ENCODE assay signal across 16 cellular contexts in the genomic region with DNA sequence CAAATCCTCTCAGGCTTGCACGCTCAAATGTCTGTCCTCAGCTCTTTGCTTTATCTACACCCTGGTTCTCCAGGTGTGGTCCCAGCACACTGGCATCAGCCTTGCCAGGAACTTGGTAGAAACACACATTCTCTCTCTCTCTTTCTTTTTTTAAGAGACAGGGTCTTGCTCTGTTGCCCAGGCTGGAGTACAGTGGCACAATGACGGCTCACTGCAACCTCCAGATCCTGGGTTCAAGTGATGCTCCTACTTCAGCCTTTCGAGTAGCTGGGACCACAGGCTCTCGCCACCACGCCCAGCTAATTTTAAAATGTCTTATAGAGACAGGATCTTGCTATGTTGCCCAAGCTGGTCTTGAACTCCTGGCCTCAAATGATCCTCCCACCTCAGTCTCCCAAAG. TPM values are rescaled to one million over a fixed set of nuclear protein-coding genes. Genes with fewer than 3 reads are reported as not detected.
A peak's percentile ranks its signal among the peaks of the same experiment; 100 is the strongest.
DNase-seq lines count a peak whose midpoint lies in the region; ATAC-seq and TF ChIP-seq lines count a peak whose summit lies in the region.
"Had no signal": no experiment of that assay in that cellular context is flagged by ENCODE, and none has a peak within 500 bp of the region (broad histone marks: within the 10 kb centered on the region; RNA-seq: fewer than 3 reads in every experiment).

No MANE protein-coding gene starts in this region.

- no peak overlapping the region for H3K4me3 ChIP-seq in BLaER1 treated with 17β-estradiol and CSF1 and Interleukin-3, amounts not matched to agents 10 nM and 100 nM

- no peaks in the 10 kb centered on the region for H3K9me3 ChIP-seq in BLaER1 treated with 17β-estradiol and CSF1 and Interleukin-3, amounts not matched to agents 10 nM and 100 nM (replicated peaks in 1 of 11)
- H3K9me3 ChIP-seq: BE2C had no signal

- no peak overlapping the region for H3K4me3 Mint-ChIP-seq in activated T-helper 17 cell treated with anti-CD3 and anti-CD28 coated beads, Interleukin-2, amount 50 U/mL, for 72 hours
- H3K4me3 Mint-ChIP-seq in glutamatergic neuron (ENCODE audit: unreplicated experiment) = no peak overlapping the region
- no peak overlapping the region for H3K4me3 Mint-ChIP-seq in activated T-cell treated with anti-CD3 and anti-CD28 coated beads, Interleukin-2, amount 50 U/mL, for 4 hours
- no peak overlapping the region for H3K4me3 Mint-ChIP-seq in activated T-helper 1 cell treated with anti-CD3 and anti-CD28 coated beads, Interleukin-12 subunit alpha, Interleukin-12 subunit beta, Interleukin-2, Interleukin-4 antibody, amounts not matched to agents 30 ng/mL and 10 ng/mL and 1 ng/mL, durations not matched to agents 14 hours and 24 hours and 36 hours
- H3K4me3 Mint-ChIP-seq: CD14-positive monocyte; CD4-positive, alpha-beta memory T cell had no signal

- H3K27me3 Mint-ChIP-seq in activated T-helper 17 cell treated with anti-CD3 and anti-CD28 coated beads, Interleukin-2, amount 50 U/mL, for 72 hours = no peaks in the 10 kb centered on the region
- peaks cover 2% of the 10 kb centered on the region for H3K27me3 Mint-ChIP-seq in glutamatergic neuron (ENCODE audit: unreplicated experiment)
- no peaks in the 10 kb centered on the region for H3K27me3 Mint-ChIP-seq in activated T-cell treated with anti-CD3 and anti-CD28 coated beads, Interleukin-2, amount 50 U/mL, for 4 hours (ENCODE audit: low read depth)
- no peaks in the 10 kb centered on the region for H3K27me3 Mint-ChIP-seq in activated T-helper 1 cell treated with anti-CD3 and anti-CD28 coated beads, Interleukin-12 subunit alpha, Interleukin-12 subunit beta, Interleukin-2, Interleukin-4 antibody, amounts not matched to agents 30 ng/mL and 10 ng/mL and 1 ng/mL, durations not matched to agents 14 hours and 24 hours and 36 hours (ENCODE audit: insufficient read depth)
- H3K27me3 Mint-ChIP-seq: CD4-positive, alpha-beta memory T cell had no signal

- peak overlapping the region; percentile 86 for H3K27ac Mint-ChIP-seq in activated T-helper 17 cell treated with anti-CD3 and anti-CD28 coated beads, Interleukin-2, amount 50 U/mL, for 72 hours
- peak overlapping the region; percentile 25 for H3K27ac Mint-ChIP-seq in glutamatergic neuron (ENCODE audit: unreplicated experiment)
- H3K27ac Mint-ChIP-seq in activated T-helper 1 cell treated with anti-CD3 and anti-CD28 coated beads, Interleukin-12 subunit alpha, Interleukin-12 subunit beta, Interleukin-2, Interleukin-4 antibody, amounts not matched to agents 30 ng/mL and 10 ng/mL and 1 ng/mL, durations not matched to agents 14 hours and 24 hours and 36 hours = no peak overlapping the region
- H3K27ac Mint-ChIP-seq: CD14-positive monocyte had no signal

- no peak for TF ChIP-seq CTCF in glutamatergic neuron (IDR thresholded peaks at IDR 0.05; ENCODE audit: partially characterized antibody, unreplicated experiment)

- peak overlapping the region in 1 of 11 experiments; percentile 38; a peak in 2 of 22 replicates for H3K9ac ChIP-seq in BLaER1 treated with 17β-estradiol and CSF1 and Interleukin-3, amounts not matched to agents 10 nM and 100 nM

- no peaks in the 10 kb centered on the region for H3K9me3 Mint-ChIP-seq in activated T-helper 17 cell treated with anti-CD3 and anti-CD28 coated beads, Interleukin-2, amount 50 U/mL, for 72 hours
- H3K9me3 Mint-ChIP-seq in glutamatergic neuron (ENCODE audit: unreplicated experiment) = no peaks in the 10 kb centered on the region
- H3K9me3 Mint-ChIP-seq in activated T-cell treated with anti-CD3 and anti-CD28 coated beads, Interleukin-2, amount 50 U/mL, for 4 hours = no peaks in the 10 kb centered on the region
- H3K9me3 Mint-ChIP-seq in activated T-helper 1 cell treated with anti-CD3 and anti-CD28 coated beads, Interleukin-12 subunit alpha, Interleukin-12 subunit beta, Interleukin-2, Interleukin-4 antibody, amounts not matched to agents 30 ng/mL and 10 ng/mL and 1 ng/mL, durations not matched to agents 14 hours and 24 hours and 36 hours = no peaks in the 10 kb centered on the region
- H3K9me3 Mint-ChIP-seq: CD14-positive monocyte had no signal

- H3K27me3 ChIP-seq in BLaER1 treated with 17β-estradiol and CSF1 and Interleukin-3, amounts not matched to agents 10 nM and 100 nM = no peaks in the 10 kb centered on the region
- H3K27me3 ChIP-seq: BE2C had no signal

- H4K20me1 ChIP-seq in BLaER1 treated with 17β-estradiol and CSF1 and Interleukin-3, amounts not matched to agents 10 nM and 100 nM = peaks cover 0 to 56% (median 24%) of the 10 kb centered on the region in 11 experiments; a peak in 14 of 22 replicates

- H3K4me1 Mint-ChIP-seq in activated T-helper 17 cell treated with anti-CD3 and anti-CD28 coated beads, Interleukin-2, amount 50 U/mL, for 72 hours = peaks cover 4% of the 10 kb centered on the region
- peaks cover 18% of the 10 kb centered on the region for H3K4me1 Mint-ChIP-seq in glutamatergic neuron (ENCODE audit: low read depth, unreplicated experiment)
- H3K4me1 Mint-ChIP-seq in activated T-cell treated with anti-CD3 and anti-CD28 coated beads, Interleukin-2, amount 50 U/mL, for 4 hours (ENCODE audit: low read depth) = no peaks in the 10 kb centered on the region
- H3K4me1 Mint-ChIP-seq in activated T-helper 1 cell treated with anti-CD3 and anti-CD28 coated beads, Interleukin-12 subunit alpha, Interleukin-12 subunit beta, Interleukin-2, Interleukin-4 antibody, amounts not matched to agents 30 ng/mL and 10 ng/mL and 1 ng/mL, durations not matched to agents 14 hours and 24 hours and 36 hours (ENCODE audit: low read depth) = no peaks in the 10 kb centered on the region

- H3K4me1 ChIP-seq in BLaER1 treated with 17β-estradiol and CSF1 and Interleukin-3, amounts not matched to agents 10 nM and 100 nM = peaks cover 29 to 68% (median 61%) of the 10 kb centered on the region in 10 experiments

- peak overlapping the region in 10 of 11 experiments; percentile 51 to 88 (median 80); a peak in 17 of 22 replicates for H3K4me2 ChIP-seq in BLaER1 treated with 17β-estradiol and CSF1 and Interleukin-3, amounts not matched to agents 10 nM and 100 nM

- H3K27ac ChIP-seq in BLaER1 treated with 17β-estradiol and CSF1 and Interleukin-3, amounts not matched to agents 10 nM and 100 nM = no peak overlapping the region

- no peaks in the 10 kb centered on the region for H3K36me3 Mint-ChIP-seq in activated T-helper 17 cell treated with anti-CD3 and anti-CD28 coated beads, Interleukin-2, amount 50 U/mL, for 72 hours (ENCODE audit: low read depth)
- H3K36me3 Mint-ChIP-seq in glutamatergic neuron (ENCODE audit: unreplicated experiment) = no peaks in the 10 kb centered on the region
- H3K36me3 Mint-ChIP-seq in activated T-cell treated with anti-CD3 and anti-CD28 coated beads, Interleukin-2, amount 50 U/mL, for 4 hours (ENCODE audit: insufficient read depth) = no peaks in the 10 kb centered on the region
- H3K36me3 Mint-ChIP-seq in activated T-helper 1 cell treated with anti-CD3 and anti-CD28 coated beads, Interleukin-12 subunit alpha, Interleukin-12 subunit beta, Interleukin-2, Interleukin-4 antibody, amounts not matched to agents 30 ng/mL and 10 ng/mL and 1 ng/mL, durations not matched to agents 14 hours and 24 hours and 36 hours (ENCODE audit: low read depth) = no peaks in the 10 kb centered on the region
- H3K36me3 Mint-ChIP-seq: CD14-positive monocyte; CD4-positive, alpha-beta memory T cell had no signal

- H3K36me3 ChIP-seq in BLaER1 treated with 17β-estradiol and CSF1 and Interleukin-3, amounts not matched to agents 10 nM and 100 nM = 0 out of 22 replicates have a peak, but pooled peaks cover 0 to 6% (median 0%) of the 10 kb centered on the region in 11 experiments

- intact Hi-C loops in activated T-helper 1 cell treated with anti-CD3 and anti-CD28 coated beads, Interleukin-12 subunit alpha, Interleukin-12 subunit beta, Interleukin-2, Interleukin-4 antibody, amounts not matched to agents 30 ng/mL and 10 ng/mL and 1 ng/mL, durations not matched to agents 14 hours and 24 hours and 36 hours (cut with micrococcal nuclease) = no loop called here

- DNase-seq in glutamatergic neuron = no peak
- DNase-seq in NCI-H82 (lab: John Stamatoyannopoulos, UW) = no peak
- no peak for DNase-seq in activated T-cell treated with anti-CD3 and anti-CD28 coated beads, Interleukin-2, amount 50 U/mL, for 4 hours
- DNase-seq in activated T-helper 1 cell treated with anti-CD3 and anti-CD28 coated beads, Interleukin-12 subunit alpha, Interleukin-12 subunit beta, Interleukin-2, Interleukin-4 antibody, amounts not matched to agents 30 ng/mL and 10 ng/mL and 1 ng/mL, durations not matched to agents 14 hours and 24 hours and 36 hours (ENCODE audit: low spot score) = no peak
- DNase-seq: ACHN; BE2C; CD4-positive, alpha-beta memory T cell; DMS153; DMS79; GDM1; GOT3; H7 had no signal

- ATAC-seq in activated T-helper 17 cell treated with anti-CD3 and anti-CD28 coated beads, Interleukin-2, amount 50 U/mL, for 72 hours (replicated peaks) = no peak
- no peak for ATAC-seq in activated T-cell treated with anti-CD3 and anti-CD28 coated beads, Interleukin-2, amount 50 U/mL, for 4 hours
- ATAC-seq: HCT116 had no signal

RNA-seq across cellular contexts. Expression of a gene that starts 20.8 kb away (rescaled TPM):
- total RNA-seq in activated T-helper 17 cell treated with anti-CD3 and anti-CD28 coated beads, Interleukin-2, amount 50 U/mL, for 72 hours = 1 to 10 TPM; 3.9 to 8.4 TPM
- 68.1 TPM for total RNA-seq in glutamatergic neuron (ENCODE audit: unreplicated experiment)
- total RNA-seq in activated T-cell treated with anti-CD3 and anti-CD28 coated beads, Interleukin-2, amount 50 U/mL, for 4 hours = 10 to 100 TPM; 22.2 to 30.2 (median 23.6) TPM
- total RNA-seq in activated T-helper 1 cell treated with anti-CD3 and anti-CD28 coated beads, Interleukin-12 subunit alpha, Interleukin-12 subunit beta, Interleukin-2, Interleukin-4 antibody, amounts not matched to agents 30 ng/mL and 10 ng/mL and 1 ng/mL, durations not matched to agents 14 hours and 24 hours and 36 hours = 11.6 and 12.4 TPM in 2 replicates

RNA-seq across cellular contexts. Expression of a gene that starts 48.8 kb away (rescaled TPM):
- 10 to 100 TPM; 62.6 to 73.7 TPM for total RNA-seq in activated T-helper 17 cell treated with anti-CD3 and anti-CD28 coated beads, Interleukin-2, amount 50 U/mL, for 72 hours
- total RNA-seq in glutamatergic neuron (ENCODE audit: unreplicated experiment) = 2.3 TPM
- total RNA-seq in activated T-cell treated with anti-CD3 and anti-CD28 coated beads, Interleukin-2, amount 50 U/mL, for 4 hours = 10 to 100 TPM; 18.5 to 26.7 (median 21.0) TPM
- 76.3 and 77.4 TPM in 2 replicates for total RNA-seq in activated T-helper 1 cell treated with anti-CD3 and anti-CD28 coated beads, Interleukin-12 subunit alpha, Interleukin-12 subunit beta, Interleukin-2, Interleukin-4 antibody, amounts not matched to agents 30 ng/mL and 10 ng/mL and 1 ng/mL, durations not matched to agents 14 hours and 24 hours and 36 hours
